Comparison of ENCODE assay signal across 21 cellular contexts in genomic region chr4:129675036-129675435, GRCh38.
DNase-seq lines count a peak whose midpoint lies in the region; ATAC-seq, FAIRE-seq and TF ChIP-seq lines count a peak whose summit lies in the region.
"Had no signal": no experiment of that assay in that cellular context is flagged by ENCODE, and none has a peak within 500 bp of the region (broad histone marks: within the 10 kb centered on the region; RNA-seq: fewer than 3 reads in every experiment).

No MANE protein-coding gene starts in this region.

- no peaks in the 10 kb centered on the region for H3K79me2 ChIP-seq in HepG2 (ENCODE audit: insufficient read depth, low read length)

- DNase-seq in HepG2 (ENCODE audit: low spot score) (no peak), right lobe of liver (no peak)
- DNase-seq in stimulated activated naive CD8-positive, alpha-beta T cell treated with anti-CD3 and anti-CD28 coated beads, Interleukin-15, amount 100 ng/mL, for 72 hours = no peak
- DNase-seq: AML-193; Caco-2; Calu3; CD4-positive, alpha-beta T cell; CD8-positive, alpha-beta T cell; DMS79 treated with DMSO at 0.1 percent for 48 hours; GF-D8 had no signal

- POLR2A ChIA-PET in HepG2 (lab: Yijun Ruan, JAX) = no interaction called here

- H4K20me1 ChIP-seq in HepG2 (ENCODE audit: insufficient read depth, low read length) = no peaks in the 10 kb centered on the region
- H4K20me1 ChIP-seq: BLaER1 treated with 17β-estradiol and CSF1 and Interleukin-3, amounts not matched to agents 10 nM and 100 nM had no signal

- no peaks in the 10 kb centered on the region for H3K27me3 Mint-ChIP-seq in stimulated activated naive CD8-positive, alpha-beta T cell treated with anti-CD3 and anti-CD28 coated beads, Interleukin-15, amount 100 ng/mL, for 72 hours
- H3K27me3 Mint-ChIP-seq: B cell; CD4-positive, alpha-beta T cell had no signal

- H3K36me3 ChIP-seq in HepG2 (replicated peaks in 1 of 2; ENCODE audit: control insufficient read depth in 1 of 2, insufficient read depth in 2 of 2, low read length in 2 of 2) = no peaks in the 10 kb centered on the region
- no peaks in the 10 kb centered on the region for H3K36me3 ChIP-seq in right lobe of liver
- H3K36me3 ChIP-seq: BLaER1 treated with 17β-estradiol and CSF1 and Interleukin-3, amounts not matched to agents 10 nM and 100 nM had no signal

- peaks cover 0 to 20% of the 10 kb centered on the region in 2 donors for H3K9me3 Mint-ChIP-seq in stimulated activated naive CD8-positive, alpha-beta T cell treated with anti-CD3 and anti-CD28 coated beads, Interleukin-15, amount 100 ng/mL, for 72 hours
- H3K9me3 Mint-ChIP-seq: CD8-positive, alpha-beta T cell had no signal

- 7% methylated on average over 1 of the region's 1 CpG for WGBS in HepG2 (ENCODE audit: low lambda C conversion rate)
- WGBS in right lobe of liver (ENCODE audit: insufficient coverage, low coverage, low lambda C conversion rate, missing lambda C conversion rate) = 86% methylated on average over 1 of the region's 1 CpG

- ATAC-seq in HepG2 (no peak), right lobe of liver (no peak), HG03565 (IDR thresholded peaks at IDR 0.05; ENCODE audit: unreplicated experiment) (no peak)
- ATAC-seq in stimulated activated naive CD8-positive, alpha-beta T cell treated with anti-CD3 and anti-CD28 coated beads, Interleukin-15, amount 100 ng/mL, for 72 hours = no peak
- ATAC-seq: A549; CD8-positive, alpha-beta T cell had no signal

- no peaks in the 10 kb centered on the region for H3K27me3 ChIP-seq in HepG2 (ENCODE audit: control insufficient read depth in 1 of 2, insufficient read depth in 2 of 2, low read length in 2 of 2)
- no peaks in the 10 kb centered on the region for H3K27me3 ChIP-seq in right lobe of liver
- H3K27me3 ChIP-seq: BLaER1 treated with 17β-estradiol and CSF1 and Interleukin-3, amounts not matched to agents 10 nM and 100 nM had no signal

- no peak overlapping the region for H3K4me3 Mint-ChIP-seq in stimulated activated naive CD8-positive, alpha-beta T cell treated with anti-CD3 and anti-CD28 coated beads, Interleukin-15, amount 100 ng/mL, for 72 hours
- H3K4me3 Mint-ChIP-seq: B cell; CD4-positive, alpha-beta T cell; CD8-positive, alpha-beta T cell had no signal

- H3K9me3 ChIP-seq in HepG2 (ENCODE audit: low read length) = peaks cover 11% of the 10 kb centered on the region; the same call in 1 of the 2 replicates
- H3K9me3 ChIP-seq in right lobe of liver = no peaks in the 10 kb centered on the region
- H3K9me3 ChIP-seq: A549, Caco-2 had no signal

- H3K4me1 Mint-ChIP-seq in stimulated activated naive CD8-positive, alpha-beta T cell treated with anti-CD3 and anti-CD28 coated beads, Interleukin-15, amount 100 ng/mL, for 72 hours = no peaks in the 10 kb centered on the region
- H3K4me1 Mint-ChIP-seq: B cell had no signal

- H3K27ac ChIP-seq in HepG2 (ENCODE audit: extremely low read length, insufficient read depth, low read length) (no peak overlapping the region), right lobe of liver (no peak overlapping the region)
- H3K27ac ChIP-seq: 22Rv1; A549; BLaER1 treated with 17β-estradiol and CSF1 and Interleukin-3, amounts not matched to agents 10 nM and 100 nM; C4-2B had no signal

- no peak overlapping the region for H3K27ac Mint-ChIP-seq in stimulated activated naive CD8-positive, alpha-beta T cell treated with anti-CD3 and anti-CD28 coated beads, Interleukin-15, amount 100 ng/mL, for 72 hours
- H3K27ac Mint-ChIP-seq: B cell; CD4-positive, alpha-beta T cell; CD8-positive, alpha-beta T cell had no signal

- FAIRE-seq in HepG2 (lab: Jason Lieb, UNC) = no peak
- FAIRE-seq: A549, D721Med, G401.6, GM12891, GM19239 had no signal

- CTCF ChIA-PET in HepG2 (lab: Yijun Ruan, JAX; ENCODE audit: low intra/inter-chr PET ratio, low total read pairs) = no interaction called here

- TF ChIP-seq CTCF in HepG2 (CRISPR knock-in tag; IDR thresholded peaks at IDR 0.05) = no peak
- no peak for TF ChIP-seq CTCF in right lobe of liver (IDR thresholded peaks at IDR 0.05)

- H2AFZ ChIP-seq in HepG2 (ENCODE audit: low read length) = no peak overlapping the region

- no peaks in the 10 kb centered on the region for H3K4me1 ChIP-seq in HepG2 (ENCODE audit: insufficient read depth, low read length)
- no peaks in the 10 kb centered on the region for H3K4me1 ChIP-seq in right lobe of liver
- H3K4me1 ChIP-seq: A549; BLaER1 treated with 17β-estradiol and CSF1 and Interleukin-3, amounts not matched to agents 10 nM and 100 nM; Caco-2 had no signal

- H3K9ac ChIP-seq in HepG2 (ENCODE audit: insufficient read depth, low read depth, low read length) = no peak overlapping the region
- H3K9ac ChIP-seq: BLaER1 treated with 17β-estradiol and CSF1 and Interleukin-3, amounts not matched to agents 10 nM and 100 nM had no signal

- H3K4me3 ChIP-seq in HepG2 (replicated peaks in 1 of 3; ENCODE audit: insufficient read depth in 1 of 3, low read depth in 2 of 3, low read length in 3 of 3) (no peak overlapping the region), right lobe of liver (no peak overlapping the region)
- H3K4me3 ChIP-seq: A549; BLaER1 treated with 17β-estradiol and CSF1 and Interleukin-3, amounts not matched to agents 10 nM and 100 nM had no signal

- no peak overlapping the region for H3K4me2 ChIP-seq in HepG2 (ENCODE audit: low read depth, low read length)
- H3K4me2 ChIP-seq: A549; BLaER1 treated with 17β-estradiol and CSF1 and Interleukin-3, amounts not matched to agents 10 nM and 100 nM had no signal

- TF ChIP-seq POLR2A in HepG2 (IDR thresholded peaks at IDR 0.05; ENCODE audit: insufficient read depth in 1 of 2, low read depth in 2 of 2, low read length in 2 of 2) (no peak), right lobe of liver (IDR thresholded peaks at IDR 0.05) (no peak)

- intact Hi-C loops in HepG2 (cut with micrococcal nuclease; ENCODE audit: unreplicated experiment) (no loop called here), right lobe of liver (cut with DNase I) (no loop called here)

- no peak for TF ChIP-seq RAD21 in HepG2 (CRISPR knock-in tag; IDR thresholded peaks at IDR 0.05)
- TF ChIP-seq RAD21 in Ishikawa (IDR thresholded peaks at IDR 0.05; ENCODE audit: low read depth) = no peak

- TF ChIP-seq EP300 in HepG2 (IDR thresholded peaks at IDR 0.05; ENCODE audit: low read depth in 2 of 2, low read length in 2 of 2) (no peak), HepG2 (CRISPR knock-in tag; IDR thresholded peaks at IDR 0.05; ENCODE audit: borderline replicate concordance) (no peak), Ishikawa (IDR thresholded peaks at IDR 0.05; ENCODE audit: borderline replicate concordance) (no peak)

- no TSS peak for BruUV-seq in HepG2 (replicated peaks; lab: Mats Ljungman, UMichigan)

- in situ Hi-C loops in HepG2 (cut with HindIII; ENCODE audit: extremely low pct_ligation_motif_present, low pct_unique_long_range_greater_than_20kb) = no loop called here

TF ChIP-seq in HepG2, 621 proteins besides CTCF, POLR2A, EP300 and RAD21:
- peak; percentile 54; the same call in 1 of the 2 replicates for TF ChIP-seq CEBPB (IDR thresholded peaks at IDR 0.05; ENCODE audit: borderline replicate concordance, low read depth, low read length)
- TF ChIP-seq ZNF549 (CRISPR knock-in tag; IDR thresholded peaks at IDR 0.05) = no peak

TF ChIP-seq in Ishikawa, 13 proteins besides CTCF, POLR2A, EP300 and RAD21:
- peak; percentile 79 for TF ChIP-seq CEBPB (IDR thresholded peaks at IDR 0.05)
- no peak for TF ChIP-seq REST (IDR thresholded peaks at IDR 0.05; ENCODE audit: low read depth)
- TF ChIP-seq MAX (IDR thresholded peaks at IDR 0.05) = no peak
- no peak for TF ChIP-seq YY1 (IDR thresholded peaks at IDR 0.05; ENCODE audit: low read depth)
